In genomic region chr5:1503301-1504243, GRCh38 we compare ENCODE assay signal across 9 cellular contexts. TPM values are rescaled to one million over a fixed set of nuclear protein-coding genes. Genes with fewer than 3 reads are reported as not detected.
DNase-seq lines count a peak whose midpoint lies in the region; ATAC-seq and TF ChIP-seq lines count a peak whose summit lies in the region.
"Had no signal": no experiment of that assay in that cellular context is flagged by ENCODE, and none has a peak within 500 bp of the region (broad histone marks: within the 10 kb centered on the region; RNA-seq: fewer than 3 reads in every experiment).

No MANE protein-coding gene starts in this region.

- H3K79me2 ChIP-seq in Loucy (ENCODE audit: insufficient read depth, low read length), result peaks cover 88% of the 10 kb centered on the region

- H3K27ac Mint-ChIP-seq in activated T-cell treated with anti-CD3 and anti-CD28 coated beads, Interleukin-2, amount 50 U/mL, for 72 hours, result peak overlapping the region; percentile 36
- peak overlapping the region; percentile 54 for H3K27ac Mint-ChIP-seq in stimulated activated effector memory CD8-positive, alpha-beta T cell treated with anti-CD3 and anti-CD28 coated beads, Interleukin-12 subunit alpha, Interleukin-12 subunit beta, amount 100 ng/mL, for 72 hours

- DNase-seq in activated T-cell treated with anti-CD3 and anti-CD28 coated beads, Interleukin-2, amount 50 U/mL, for 72 hours, result no peak
- DNase-seq in activated T-cell treated with anti-CD3 and anti-CD28 coated beads, Interleukin-2, amount 50 U/mL, for 1 hour, result no peak
- DNase-seq in erythroblast (lab: John Stamatoyannopoulos, UW) (peak; percentile 37 to 58), vagina (ENCODE audit: extremely low spot score in 2 of 2) (no peak), EL (no peak), DMS153 treated with DMSO at 0.1 percent for 48 hours (lab: John Stamatoyannopoulos, UW; ENCODE audit: unreplicated experiment) (no peak)
- no peak for DNase-seq in stimulated activated effector memory CD8-positive, alpha-beta T cell treated with anti-CD3 and anti-CD28 coated beads, Interleukin-12 subunit alpha, Interleukin-12 subunit beta, amount 100 ng/mL, for 72 hours (ENCODE audit: low spot score in 2 of 2)

- H3K9me3 Mint-ChIP-seq in activated T-cell treated with anti-CD3 and anti-CD28 coated beads, Interleukin-2, amount 50 U/mL, for 72 hours, result no peaks in the 10 kb centered on the region
- no peaks in the 10 kb centered on the region for H3K9me3 Mint-ChIP-seq in stimulated activated effector memory CD8-positive, alpha-beta T cell treated with anti-CD3 and anti-CD28 coated beads, Interleukin-12 subunit alpha, Interleukin-12 subunit beta, amount 100 ng/mL, for 72 hours

- no peak overlapping the region for H3K9ac ChIP-seq in Loucy (ENCODE audit: low read depth, low read length, poor library complexity, severe bottlenecking)

- ATAC-seq in activated T-cell treated with anti-CD3 and anti-CD28 coated beads, Interleukin-2, amount 50 U/mL, for 72 hours (replicated peaks in 1 of 2), result no peak
- ATAC-seq in stimulated activated effector memory CD8-positive, alpha-beta T cell treated with anti-CD3 and anti-CD28 coated beads, Interleukin-12 subunit alpha, Interleukin-12 subunit beta, amount 100 ng/mL, for 72 hours, result peak; percentile 22

- H4K20me1 ChIP-seq in Loucy (ENCODE audit: insufficient read depth, low read length, poor library complexity, severe bottlenecking), result peaks cover 65% of the 10 kb centered on the region

- no peak for TF ChIP-seq POLR2A in erythroblast (IDR thresholded peaks at IDR 0.05; ENCODE audit: low read length)
- TF ChIP-seq POLR2A in vagina (IDR thresholded peaks at IDR 0.05), result no peak

- H3K4me3 Mint-ChIP-seq in activated T-cell treated with anti-CD3 and anti-CD28 coated beads, Interleukin-2, amount 50 U/mL, for 72 hours, result peak overlapping the region in 1 of 2 donors; percentile 52
- H3K4me3 Mint-ChIP-seq in stimulated activated effector memory CD8-positive, alpha-beta T cell treated with anti-CD3 and anti-CD28 coated beads, Interleukin-12 subunit alpha, Interleukin-12 subunit beta, amount 100 ng/mL, for 72 hours, result peak overlapping the region; percentile 53

- H2AFZ ChIP-seq in Loucy (ENCODE audit: low read length), result no peak overlapping the region

- intact Hi-C loops in vagina (cut with DNase I), result no loop called here

- H3K4me3 ChIP-seq in Loucy (ENCODE audit: low read length, poor library complexity, severe bottlenecking) (no peak overlapping the region), vagina (no peak overlapping the region)
- H3K4me3 ChIP-seq: SJSA1 had no signal

- H3K36me3 ChIP-seq in Loucy (ENCODE audit: insufficient read depth, low read length) (peaks cover 42% of the 10 kb centered on the region; the same call in 1 of the 2 replicates), vagina (no peaks in the 10 kb centered on the region)

- peaks cover 13% of the 10 kb centered on the region for H3K4me1 Mint-ChIP-seq in activated T-cell treated with anti-CD3 and anti-CD28 coated beads, Interleukin-2, amount 50 U/mL, for 72 hours (ENCODE audit: low read depth)
- H3K4me1 Mint-ChIP-seq in stimulated activated effector memory CD8-positive, alpha-beta T cell treated with anti-CD3 and anti-CD28 coated beads, Interleukin-12 subunit alpha, Interleukin-12 subunit beta, amount 100 ng/mL, for 72 hours, result peaks cover 75% of the 10 kb centered on the region

- H3K4me2 ChIP-seq in Loucy (ENCODE audit: low read depth, low read length, poor library complexity, severe bottlenecking), result no peak overlapping the region

- no peaks in the 10 kb centered on the region for H3K27me3 Mint-ChIP-seq in activated T-cell treated with anti-CD3 and anti-CD28 coated beads, Interleukin-2, amount 50 U/mL, for 72 hours (ENCODE audit: low read depth)

- H3F3A ChIP-seq in Loucy (ENCODE audit: low read depth), result no peaks in the 10 kb centered on the region

- H3K27me3 ChIP-seq in Loucy (ENCODE audit: insufficient read depth, low read length, poor library complexity, severe bottlenecking) (no peaks in the 10 kb centered on the region), vagina (no peaks in the 10 kb centered on the region)
- H3K27me3 ChIP-seq: SJSA1 had no signal

- peaks cover 0 to 5% of the 10 kb centered on the region in 2 donors for H3K36me3 Mint-ChIP-seq in activated T-cell treated with anti-CD3 and anti-CD28 coated beads, Interleukin-2, amount 50 U/mL, for 72 hours (ENCODE audit: insufficient read depth in 2 of 2)
- peaks cover 35% of the 10 kb centered on the region for H3K36me3 Mint-ChIP-seq in stimulated activated effector memory CD8-positive, alpha-beta T cell treated with anti-CD3 and anti-CD28 coated beads, Interleukin-12 subunit alpha, Interleukin-12 subunit beta, amount 100 ng/mL, for 72 hours

- no peaks in the 10 kb centered on the region for H3K9me2 ChIP-seq in Loucy (replicated peaks; ENCODE audit: low read depth, low read length)

- TF ChIP-seq CTCF in Loucy (conservative IDR thresholded peaks at IDR 0.05; ENCODE audit: low read length) (peak; percentile 44), vagina (IDR thresholded peaks at IDR 0.05) (no peak)

- H3K4me1 ChIP-seq in Loucy (ENCODE audit: insufficient read depth, low read length, poor library complexity, severe bottlenecking) (no peaks in the 10 kb centered on the region), vagina (peaks cover 62% of the 10 kb centered on the region)
- H3K4me1 ChIP-seq: SJSA1 had no signal

- no peaks in the 10 kb centered on the region for H3K9me3 ChIP-seq in Loucy (ENCODE audit: insufficient read depth, low read depth, low read length)
- H3K9me3 ChIP-seq in vagina, result no peaks in the 10 kb centered on the region
- H3K9me3 ChIP-seq: SJSA1 had no signal

- no peak overlapping the region for H3K27ac ChIP-seq in vagina
- H3K27ac ChIP-seq: SJSA1 had no signal

RNA-seq across cellular contexts. Expression of gene LPCAT1, which starts 20.2 kb away (rescaled TPM):
- total RNA-seq in activated T-cell treated with anti-CD3 and anti-CD28 coated beads, Interleukin-2, amount 50 U/mL, for 72 hours, result 10 to 100 TPM; 31.3 to 37.7 TPM
- 29.7 TPM for total RNA-seq in vagina

RNA-seq across cellular contexts. Expression of gene SLC6A3, which starts 58.3 kb away (rescaled TPM):
- total RNA-seq in activated T-cell treated with anti-CD3 and anti-CD28 coated beads, Interleukin-2, amount 50 U/mL, for 72 hours, result not detected
- 0.49 TPM for total RNA-seq in vagina
- total RNA-seq: SJSA1 had no signal

Comparison
In these comparisons a context has a peak if more than half of its experiments do, and no peak if none do; other contexts are left out.
1. DNase-seq: peak in erythroblast (2 of 2); none in activated T-cell treated with anti-CD3 and anti-CD28 coated beads, Interleukin-2, amount 50 U/mL, for 72 hours (0 of 2), activated T-cell treated with anti-CD3 and anti-CD28 coated beads, Interleukin-2, amount 50 U/mL, for 1 hour (single experiment), stimulated activated effector memory CD8-positive, alpha-beta T cell treated with anti-CD3 and anti-CD28 coated beads, Interleukin-12 subunit alpha, Interleukin-12 subunit beta, amount 100 ng/mL, for 72 hours (0 of 2), vagina (0 of 2), EL (single experiment) and DMS153 treated with DMSO at 0.1 percent for 48 hours (single experiment).